ENCODE assay signal across 8 cellular contexts in the genomic region with DNA sequence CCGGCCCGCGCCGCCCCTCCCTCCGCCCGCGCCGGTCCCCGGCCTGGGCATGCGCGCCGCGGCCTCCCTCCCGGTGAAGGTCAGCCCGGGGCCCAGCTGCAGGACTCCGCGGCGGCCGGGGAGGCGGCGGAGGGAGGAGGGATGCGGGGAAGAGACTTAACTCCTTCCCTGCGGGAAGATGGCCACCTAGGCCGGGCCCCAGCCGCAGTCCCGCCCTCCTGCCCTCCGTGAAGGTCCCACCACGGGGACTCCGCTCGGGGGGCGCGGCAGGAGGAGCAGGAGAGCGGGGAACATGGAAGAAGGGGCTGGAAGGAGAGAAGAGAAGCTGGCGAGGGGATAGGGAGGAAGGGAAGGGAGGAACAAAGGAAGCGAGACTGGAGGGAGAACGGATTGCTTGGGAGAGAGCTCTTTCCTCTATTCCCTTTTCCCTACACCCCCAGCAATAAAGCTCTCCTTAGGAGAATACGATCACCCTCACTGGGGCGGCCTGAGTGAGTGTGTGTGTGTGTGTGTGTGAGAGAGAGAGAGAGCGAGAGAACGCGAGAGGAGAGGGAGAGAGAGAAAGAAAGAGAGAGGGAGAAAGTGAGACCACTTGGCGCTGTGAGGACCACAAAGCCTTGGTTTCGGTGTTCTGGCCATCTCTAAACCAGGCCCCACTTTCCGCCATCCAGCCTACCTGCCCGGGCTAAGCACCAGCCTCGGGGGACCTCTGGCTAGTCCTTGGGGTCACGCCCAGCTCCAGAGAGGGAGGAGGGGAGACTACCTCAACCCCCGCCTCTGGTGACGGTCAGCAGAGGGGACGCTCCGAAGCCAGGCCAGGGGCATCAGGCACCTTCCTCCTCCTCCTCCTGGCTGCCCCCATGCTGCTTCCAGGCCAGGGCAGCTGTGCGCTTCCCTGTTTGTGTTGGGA. TPM values are rescaled to one million over a fixed set of nuclear protein-coding genes. Genes with fewer than 3 reads are reported as not detected.
DNase-seq lines count a peak whose midpoint lies in the region; ATAC-seq, FAIRE-seq and TF ChIP-seq lines count a peak whose summit lies in the region.

No MANE protein-coding gene starts in this region.

- FAIRE-seq in small intestine (lab: Jason Lieb, UNC) (no peak), GM19239 (lab: Jason Lieb, UNC) (no peak)

- H3K36me3 ChIP-seq in kidney epithelial cell (ENCODE audit: control insufficient read depth, insufficient read depth, low read length) (no peaks in the 10 kb centered on the region), small intestine (ENCODE audit: control insufficient read depth in 2 of 2, insufficient read depth in 2 of 2, low read length in 2 of 2) (no peaks in the 10 kb centered on the region)

- 10 to 17% (median 13%) methylated on average over 32 to 52 of the region's 52 CpGs for WGBS in small intestine, 3 donors

- H3K9me3 ChIP-seq in small intestine (ENCODE audit: control insufficient read depth, low read depth) = no peaks in the 10 kb centered on the region

- ATAC-seq in HG02763 (IDR thresholded peaks at IDR 0.05; ENCODE audit: unreplicated experiment) = no peak

- peak; percentile 63 for DNase-seq in Caki2 (ENCODE audit: low read depth)
- DNase-seq in NCI-H2107 treated with DMSO at 0.1 percent for 48 hours (lab: John Stamatoyannopoulos, UW; ENCODE audit: unreplicated experiment) = peak; percentile 26
- DNase-seq in caudate nucleus (lab: John Stamatoyannopoulos, UW) = peak in 52 of 61 donors; percentile 18 to 87 (median 69)
- DNase-seq in kidney epithelial cell (ENCODE audit: low read depth) = no peak
- DNase-seq in small intestine = no peak
- DNase-seq in GM19239 (ENCODE audit: insufficient read length, low spot score) = no peak
- no peak for DNase-seq in activated CD4-positive, CD25-positive, alpha-beta regulatory T cell (lab: John Stamatoyannopoulos, UW)

- H3K27ac ChIP-seq in caudate nucleus (ENCODE audit: low read depth, low read length) (peak overlapping the region; percentile 87), small intestine (ENCODE audit: low read depth in 1 of 2, low read length in 1 of 2) (peak overlapping the region in 1 of 2 donors; percentile 76)

- H3K4me1 ChIP-seq in small intestine (ENCODE audit: control insufficient read depth in 2 of 2, insufficient read depth in 1 of 2, low read depth in 1 of 2, low read length in 1 of 2) = peaks cover 0 to 4% of the 10 kb centered on the region in 2 donors

- peak overlapping the region; percentile 40 for H3K4me3 ChIP-seq in kidney epithelial cell (ENCODE audit: low read depth, low read length)
- peak overlapping the region; percentile 24 to 48 for H3K4me3 ChIP-seq in small intestine (ENCODE audit: low read depth in 1 of 2, low read length in 2 of 2)

- TF ChIP-seq CTCF in kidney epithelial cell (IDR thresholded peaks at IDR 0.05; ENCODE audit: insufficient read depth, low read length, poor library complexity, severe bottlenecking) = no peak

- peaks cover 23% of the 10 kb centered on the region for H3K27me3 ChIP-seq in kidney epithelial cell (ENCODE audit: control insufficient read depth, insufficient read depth, low read length)
- H3K27me3 ChIP-seq in small intestine (ENCODE audit: control insufficient read depth in 2 of 2, insufficient read depth in 2 of 2, low read length in 2 of 2) = peaks cover 3 to 7% of the 10 kb centered on the region in 2 donors

- in situ Hi-C loops in Caki2 (cut with HindIII; ENCODE audit: low pct_unique_long_range_greater_than_20kb, low sequenced_read_pairs) = no loop called here

RNA-seq across cellular contexts. Expression of a gene that starts 3.7 kb away (rescaled TPM):
- total RNA-seq in Caki2 (2014; rRNA removed; shearing (Covaris generic); ENCODE audit: low replicate concordance) = 12.4 and 13.1 TPM in 2 replicates
- 12.6 and 28.7 TPM in 2 replicates for total RNA-seq in kidney epithelial cell
- polyA plus RNA-seq in small intestine = 10 to 100 TPM in 1 of 3 donors, 1 to 10 TPM in 1, under 1 TPM in 1; 0.89 to 11.1 (median 9.6) TPM

RNA-seq across cellular contexts. Expression of a gene that starts 19.9 kb away (rescaled TPM):
- total RNA-seq in Caki2 (2014; rRNA removed; shearing (Covaris generic); ENCODE audit: low replicate concordance) = 27.5 and 38.2 TPM in 2 replicates
- 60.0 and 83.9 TPM in 2 replicates for total RNA-seq in kidney epithelial cell
- 10 to 100 TPM; 11.6 to 18.4 (median 17.8) TPM for polyA plus RNA-seq in small intestine

RNA-seq across cellular contexts. Expression of a gene that starts 25.2 kb away (rescaled TPM):
- total RNA-seq in Caki2 (2014; rRNA removed; shearing (Covaris generic); ENCODE audit: low replicate concordance) = 36.8 and 47.9 TPM in 2 replicates
- total RNA-seq in kidney epithelial cell = 75.4 and 78.9 TPM in 2 replicates
- 10 to 100 TPM; 11.0 to 23.7 (median 11.1) TPM for polyA plus RNA-seq in small intestine

RNA-seq across cellular contexts. Expression of a gene that starts 41.9 kb away (rescaled TPM):
- total RNA-seq in Caki2 (2014; rRNA removed; shearing (Covaris generic); ENCODE audit: low replicate concordance) = not detected in 2 replicates
- total RNA-seq in kidney epithelial cell = not detected in 2 replicates
- polyA plus RNA-seq in small intestine = not detected

Comparison
In these comparisons a context has a peak if more than half of its experiments do, and no peak if none do; other contexts are left out.
1. DNase-seq: peak in Caki2 (single experiment), NCI-H2107 treated with DMSO at 0.1 percent for 48 hours (single experiment) and caudate nucleus (52 of 61); none in kidney epithelial cell (single experiment), small intestine (single experiment), GM19239 (single experiment) and activated CD4-positive, CD25-positive, alpha-beta regulatory T cell (0 of 4).